Comparison of ENCODE assay signal across 1 cellular context in the genomic region with DNA sequence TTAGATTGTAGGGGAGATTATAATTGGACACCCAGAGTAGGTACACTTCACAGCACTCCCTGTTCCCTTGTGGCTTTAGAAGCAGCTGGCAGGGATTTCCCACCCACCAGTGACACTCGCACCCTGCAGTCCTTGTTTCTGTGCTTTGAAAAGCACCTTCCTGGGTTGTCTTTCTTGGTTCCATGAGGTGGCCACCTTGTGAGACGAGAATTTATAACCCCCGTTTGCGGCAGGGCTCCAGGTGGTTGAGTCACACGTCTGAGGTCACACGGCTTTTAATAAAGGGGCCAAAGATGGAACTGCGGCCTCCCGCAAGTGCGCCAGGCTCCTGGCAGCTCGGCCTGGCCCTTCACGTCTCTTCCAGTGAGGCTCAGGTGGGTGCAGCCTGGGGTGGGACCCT.
TF ChIP-seq lines count a peak whose summit lies in the region.

No MANE protein-coding gene starts in this region.

TF ChIP-seq in GM12878, 131 proteins besides CTCF, POLR2A, EP300 and RAD21 (continued from another document):
- TF ChIP-seq WRNIP1 (IDR thresholded peaks at IDR 0.05; ENCODE audit: borderline replicate concordance, low read depth, low read length) (no peak), FOS (IDR thresholded peaks at IDR 0.05; ENCODE audit: borderline replicate concordance, extremely low read depth, insufficient read length) (no peak), RCOR1 (conservative IDR thresholded peaks at IDR 0.05; ENCODE audit: low read depth, low read length) (no peak), BHLHE40 (IDR thresholded peaks at IDR 0.05; ENCODE audit: borderline replicate concordance in 1 of 2, low read depth in 2 of 2, low read length in 1 of 2) (no peak), ZBED1 (IDR thresholded peaks at IDR 0.05; ENCODE audit: borderline replicate concordance) (no peak), SMARCA5 (IDR thresholded peaks at IDR 0.05) (no peak), CBX5 (IDR thresholded peaks at IDR 0.05; ENCODE audit: low read depth) (no peak), TBL1XR1 (IDR thresholded peaks at IDR 0.05; ENCODE audit: low read depth, low read length) (no peak), GABPA (IDR thresholded peaks at IDR 0.05; ENCODE audit: low read depth) (no peak), CEBPB (IDR thresholded peaks at IDR 0.05; ENCODE audit: borderline replicate concordance in 1 of 2, low read depth in 2 of 2, low read length in 2 of 2) (no peak), ZNF24 (IDR thresholded peaks at IDR 0.05) (no peak), ZSCAN29 (IDR thresholded peaks at IDR 0.05) (no peak), BACH1 (IDR thresholded peaks at IDR 0.05; ENCODE audit: borderline replicate concordance) (no peak), SPI1 (IDR thresholded peaks at IDR 0.05; ENCODE audit: borderline replicate concordance, insufficient read depth, low read depth, low read length) (no peak), CREB1 (IDR thresholded peaks at IDR 0.05; ENCODE audit: low read depth) (no peak), NR2F1 (conservative IDR thresholded peaks at IDR 0.05) (0 out of 2 replicates have a peak, but pooled peaks have one; percentile 11), NR2C1 (IDR thresholded peaks at IDR 0.05) (no peak), RBBP5 (conservative IDR thresholded peaks at IDR 0.05) (no peak), KLF5 (IDR thresholded peaks at IDR 0.05; ENCODE audit: partially characterized antibody) (no peak), SRF (IDR thresholded peaks at IDR 0.05; ENCODE audit: low read depth in 2 of 2, low read length in 2 of 2) (no peak), IKZF2 (IDR thresholded peaks at IDR 0.05) (peak in 1 of 2 experiments; percentile 8; a peak in 2 of 4 replicates), RUNX3 (IDR thresholded peaks at IDR 0.05; ENCODE audit: low read length) (no peak), IKZF1 (conservative IDR thresholded peaks at IDR 0.05) (peak; percentile 27; the same call in 1 of the 2 replicates), SMAD5 (IDR thresholded peaks at IDR 0.05; ENCODE audit: low read depth) (no peak), SMAD1 (IDR thresholded peaks at IDR 0.05; ENCODE audit: low read depth, partially characterized antibody) (no peak)
- TF ChIP-seq, protein P1, sequence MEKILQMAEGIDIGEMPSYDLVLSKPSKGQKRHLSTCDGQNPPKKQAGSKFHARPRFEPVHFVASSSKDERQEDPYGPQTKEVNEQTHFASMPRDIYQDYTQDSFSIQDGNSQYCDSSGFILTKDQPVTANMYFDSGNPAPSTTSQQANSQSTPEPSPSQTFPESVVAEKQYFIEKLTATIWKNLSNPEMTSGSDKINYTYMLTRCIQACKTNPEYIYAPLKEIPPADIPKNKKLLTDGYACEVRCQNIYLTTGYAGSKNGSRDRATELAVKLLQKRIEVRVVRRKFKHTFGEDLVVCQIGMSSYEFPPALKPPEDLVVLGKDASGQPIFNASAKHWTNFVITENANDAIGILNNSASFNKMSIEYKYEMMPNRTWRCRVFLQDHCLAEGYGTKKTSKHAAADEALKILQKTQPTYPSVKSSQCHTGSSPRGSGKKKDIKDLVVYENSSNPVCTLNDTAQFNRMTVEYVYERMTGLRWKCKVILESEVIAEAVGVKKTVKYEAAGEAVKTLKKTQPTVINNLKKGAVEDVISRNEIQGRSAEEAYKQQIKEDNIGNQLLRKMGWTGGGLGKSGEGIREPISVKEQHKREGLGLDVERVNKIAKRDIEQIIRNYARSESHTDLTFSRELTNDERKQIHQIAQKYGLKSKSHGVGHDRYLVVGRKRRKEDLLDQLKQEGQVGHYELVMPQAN (conservative IDR thresholded peaks at IDR 0.05): no peak
- TF ChIP-seq, protein P2, sequence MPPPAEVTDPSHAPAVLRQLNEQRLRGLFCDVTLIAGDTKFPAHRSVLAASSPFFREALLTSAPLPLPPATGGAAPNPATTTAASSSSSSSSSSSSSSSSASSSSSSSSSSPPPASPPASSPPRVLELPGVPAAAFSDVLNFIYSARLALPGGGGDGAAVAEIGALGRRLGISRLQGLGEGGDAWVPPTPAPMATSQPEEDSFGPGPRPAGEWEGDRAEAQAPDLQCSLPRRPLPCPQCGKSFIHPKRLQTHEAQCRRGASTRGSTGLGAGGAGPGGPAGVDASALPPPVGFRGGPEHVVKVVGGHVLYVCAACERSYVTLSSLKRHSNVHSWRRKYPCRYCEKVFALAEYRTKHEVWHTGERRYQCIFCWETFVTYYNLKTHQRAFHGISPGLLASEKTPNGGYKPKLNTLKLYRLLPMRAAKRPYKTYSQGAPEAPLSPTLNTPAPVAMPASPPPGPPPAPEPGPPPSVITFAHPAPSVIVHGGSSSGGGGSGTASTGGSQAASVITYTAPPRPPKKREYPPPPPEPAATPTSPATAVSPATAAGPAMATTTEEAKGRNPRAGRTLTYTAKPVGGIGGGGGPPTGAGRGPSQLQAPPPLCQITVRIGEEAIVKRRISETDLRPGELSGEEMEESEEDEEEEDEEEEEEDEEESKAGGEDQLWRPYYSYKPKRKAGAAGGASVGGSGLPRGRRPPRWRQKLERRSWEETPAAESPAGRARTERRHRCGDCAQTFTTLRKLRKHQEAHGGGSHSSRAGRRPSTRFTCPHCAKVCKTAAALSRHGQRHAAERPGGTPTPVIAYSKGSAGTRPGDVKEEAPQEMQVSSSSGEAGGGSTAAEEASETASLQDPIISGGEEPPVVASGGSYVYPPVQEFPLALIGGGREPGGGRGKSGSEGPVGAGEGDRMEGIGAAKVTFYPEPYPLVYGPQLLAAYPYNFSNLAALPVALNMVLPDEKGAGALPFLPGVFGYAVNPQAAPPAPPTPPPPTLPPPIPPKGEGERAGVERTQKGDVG (CRISPR knock-in tag; IDR thresholded peaks at IDR 0.05): no peak
- TF ChIP-seq, protein P3, sequence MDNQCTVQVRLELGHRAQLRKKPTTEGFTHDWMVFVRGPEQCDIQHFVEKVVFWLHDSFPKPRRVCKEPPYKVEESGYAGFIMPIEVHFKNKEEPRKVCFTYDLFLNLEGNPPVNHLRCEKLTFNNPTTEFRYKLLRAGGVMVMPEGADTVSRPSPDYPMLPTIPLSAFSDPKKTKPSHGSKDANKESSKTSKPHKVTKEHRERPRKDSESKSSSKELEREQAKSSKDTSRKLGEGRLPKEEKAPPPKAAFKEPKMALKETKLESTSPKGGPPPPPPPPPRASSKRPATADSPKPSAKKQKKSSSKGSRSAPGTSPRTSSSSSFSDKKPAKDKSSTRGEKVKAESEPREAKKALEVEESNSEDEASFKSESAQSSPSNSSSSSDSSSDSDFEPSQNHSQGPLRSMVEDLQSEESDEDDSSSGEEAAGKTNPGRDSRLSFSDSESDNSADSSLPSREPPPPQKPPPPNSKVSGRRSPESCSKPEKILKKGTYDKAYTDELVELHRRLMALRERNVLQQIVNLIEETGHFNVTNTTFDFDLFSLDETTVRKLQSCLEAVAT (IDR thresholded peaks at IDR 0.05): peak; percentile 36; the same call in 1 of the 2 replicates
- TF ChIP-seq, protein P4, sequence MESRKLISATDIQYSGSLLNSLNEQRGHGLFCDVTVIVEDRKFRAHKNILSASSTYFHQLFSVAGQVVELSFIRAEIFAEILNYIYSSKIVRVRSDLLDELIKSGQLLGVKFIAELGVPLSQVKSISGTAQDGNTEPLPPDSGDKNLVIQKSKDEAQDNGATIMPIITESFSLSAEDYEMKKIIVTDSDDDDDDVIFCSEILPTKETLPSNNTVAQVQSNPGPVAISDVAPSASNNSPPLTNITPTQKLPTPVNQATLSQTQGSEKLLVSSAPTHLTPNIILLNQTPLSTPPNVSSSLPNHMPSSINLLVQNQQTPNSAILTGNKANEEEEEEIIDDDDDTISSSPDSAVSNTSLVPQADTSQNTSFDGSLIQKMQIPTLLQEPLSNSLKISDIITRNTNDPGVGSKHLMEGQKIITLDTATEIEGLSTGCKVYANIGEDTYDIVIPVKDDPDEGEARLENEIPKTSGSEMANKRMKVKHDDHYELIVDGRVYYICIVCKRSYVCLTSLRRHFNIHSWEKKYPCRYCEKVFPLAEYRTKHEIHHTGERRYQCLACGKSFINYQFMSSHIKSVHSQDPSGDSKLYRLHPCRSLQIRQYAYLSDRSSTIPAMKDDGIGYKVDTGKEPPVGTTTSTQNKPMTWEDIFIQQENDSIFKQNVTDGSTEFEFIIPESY (IDR thresholded peaks at IDR 0.05): 0 out of 2 replicates have a peak, but pooled peaks have one; percentile 45
- TF ChIP-seq, protein P5, sequence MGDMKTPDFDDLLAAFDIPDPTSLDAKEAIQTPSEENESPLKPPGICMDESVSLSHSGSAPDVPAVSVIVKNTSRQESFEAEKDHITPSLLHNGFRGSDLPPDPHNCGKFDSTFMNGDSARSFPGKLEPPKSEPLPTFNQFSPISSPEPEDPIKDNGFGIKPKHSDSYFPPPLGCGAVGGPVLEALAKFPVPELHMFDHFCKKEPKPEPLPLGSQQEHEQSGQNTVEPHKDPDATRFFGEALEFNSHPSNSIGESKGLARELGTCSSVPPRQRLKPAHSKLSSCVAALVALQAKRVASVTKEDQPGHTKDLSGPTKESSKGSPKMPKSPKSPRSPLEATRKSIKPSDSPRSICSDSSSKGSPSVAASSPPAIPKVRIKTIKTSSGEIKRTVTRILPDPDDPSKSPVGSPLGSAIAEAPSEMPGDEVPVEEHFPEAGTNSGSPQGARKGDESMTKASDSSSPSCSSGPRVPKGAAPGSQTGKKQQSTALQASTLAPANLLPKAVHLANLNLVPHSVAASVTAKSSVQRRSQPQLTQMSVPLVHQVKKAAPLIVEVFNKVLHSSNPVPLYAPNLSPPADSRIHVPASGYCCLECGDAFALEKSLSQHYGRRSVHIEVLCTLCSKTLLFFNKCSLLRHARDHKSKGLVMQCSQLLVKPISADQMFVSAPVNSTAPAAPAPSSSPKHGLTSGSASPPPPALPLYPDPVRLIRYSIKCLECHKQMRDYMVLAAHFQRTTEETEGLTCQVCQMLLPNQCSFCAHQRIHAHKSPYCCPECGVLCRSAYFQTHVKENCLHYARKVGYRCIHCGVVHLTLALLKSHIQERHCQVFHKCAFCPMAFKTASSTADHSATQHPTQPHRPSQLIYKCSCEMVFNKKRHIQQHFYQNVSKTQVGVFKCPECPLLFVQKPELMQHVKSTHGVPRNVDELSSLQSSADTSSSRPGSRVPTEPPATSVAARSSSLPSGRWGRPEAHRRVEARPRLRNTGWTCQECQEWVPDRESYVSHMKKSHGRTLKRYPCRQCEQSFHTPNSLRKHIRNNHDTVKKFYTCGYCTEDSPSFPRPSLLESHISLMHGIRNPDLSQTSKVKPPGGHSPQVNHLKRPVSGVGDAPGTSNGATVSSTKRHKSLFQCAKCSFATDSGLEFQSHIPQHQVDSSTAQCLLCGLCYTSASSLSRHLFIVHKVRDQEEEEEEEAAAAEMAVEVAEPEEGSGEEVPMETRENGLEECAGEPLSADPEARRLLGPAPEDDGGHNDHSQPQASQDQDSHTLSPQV (IDR thresholded peaks at IDR 0.05): no peak
- TF ChIP-seq, protein P6, sequence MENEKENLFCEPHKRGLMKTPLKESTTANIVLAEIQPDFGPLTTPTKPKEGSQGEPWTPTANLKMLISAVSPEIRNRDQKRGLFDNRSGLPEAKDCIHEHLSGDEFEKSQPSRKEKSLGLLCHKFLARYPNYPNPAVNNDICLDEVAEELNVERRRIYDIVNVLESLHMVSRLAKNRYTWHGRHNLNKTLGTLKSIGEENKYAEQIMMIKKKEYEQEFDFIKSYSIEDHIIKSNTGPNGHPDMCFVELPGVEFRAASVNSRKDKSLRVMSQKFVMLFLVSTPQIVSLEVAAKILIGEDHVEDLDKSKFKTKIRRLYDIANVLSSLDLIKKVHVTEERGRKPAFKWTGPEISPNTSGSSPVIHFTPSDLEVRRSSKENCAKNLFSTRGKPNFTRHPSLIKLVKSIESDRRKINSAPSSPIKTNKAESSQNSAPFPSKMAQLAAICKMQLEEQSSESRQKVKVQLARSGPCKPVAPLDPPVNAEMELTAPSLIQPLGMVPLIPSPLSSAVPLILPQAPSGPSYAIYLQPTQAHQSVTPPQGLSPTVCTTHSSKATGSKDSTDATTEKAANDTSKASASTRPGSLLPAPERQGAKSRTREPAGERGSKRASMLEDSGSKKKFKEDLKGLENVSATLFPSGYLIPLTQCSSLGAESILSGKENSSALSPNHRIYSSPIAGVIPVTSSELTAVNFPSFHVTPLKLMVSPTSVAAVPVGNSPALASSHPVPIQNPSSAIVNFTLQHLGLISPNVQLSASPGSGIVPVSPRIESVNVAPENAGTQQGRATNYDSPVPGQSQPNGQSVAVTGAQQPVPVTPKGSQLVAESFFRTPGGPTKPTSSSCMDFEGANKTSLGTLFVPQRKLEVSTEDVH (IDR thresholded peaks at IDR 0.05; ENCODE audit: low read depth, partially characterized antibody): no peak
TF ChIP-seq in GM12878: peak in this region for 5.
